In the genomic region with DNA sequence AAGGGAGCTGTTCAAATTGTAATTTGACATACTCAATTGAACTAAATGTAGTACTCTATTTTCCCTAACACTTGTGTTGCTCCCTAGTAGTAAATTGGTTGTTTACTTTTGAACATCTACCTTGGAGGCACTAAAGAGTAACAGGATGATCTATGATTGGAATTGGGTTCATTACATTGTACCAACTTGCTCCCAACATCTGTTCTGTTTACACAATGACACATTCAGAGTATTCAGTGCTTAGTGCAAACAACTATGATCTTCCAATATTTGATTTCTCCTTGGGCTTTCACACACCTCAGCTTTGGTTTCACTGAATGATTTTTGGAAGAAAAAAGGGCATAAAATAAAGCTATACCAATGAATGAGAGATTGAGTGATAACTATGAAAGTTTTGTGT, we compare ENCODE assay signal across 1 cellular context.
A peak's percentile ranks its signal among the peaks of the same experiment; 100 is the strongest.
TF ChIP-seq lines count a peak whose summit lies in the region.

No MANE protein-coding gene starts in this region.

TF ChIP-seq in HepG2, 621 proteins besides CTCF, POLR2A, EP300 and RAD21 (continued from another document):
- TF ChIP-seq, protein P1, sequence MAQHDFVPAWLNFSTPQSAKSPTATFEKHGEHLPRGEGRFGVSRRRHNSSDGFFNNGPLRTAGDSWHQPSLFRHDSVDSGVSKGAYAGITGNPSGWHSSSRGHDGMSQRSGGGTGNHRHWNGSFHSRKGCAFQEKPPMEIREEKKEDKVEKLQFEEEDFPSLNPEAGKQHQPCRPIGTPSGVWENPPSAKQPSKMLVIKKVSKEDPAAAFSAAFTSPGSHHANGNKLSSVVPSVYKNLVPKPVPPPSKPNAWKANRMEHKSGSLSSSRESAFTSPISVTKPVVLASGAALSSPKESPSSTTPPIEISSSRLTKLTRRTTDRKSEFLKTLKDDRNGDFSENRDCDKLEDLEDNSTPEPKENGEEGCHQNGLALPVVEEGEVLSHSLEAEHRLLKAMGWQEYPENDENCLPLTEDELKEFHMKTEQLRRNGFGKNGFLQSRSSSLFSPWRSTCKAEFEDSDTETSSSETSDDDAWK (CRISPR knock-in tag; IDR thresholded peaks at IDR 0.05), result no peak
- no peak for TF ChIP-seq ZNF773 (CRISPR knock-in tag; IDR thresholded peaks at IDR 0.05; ENCODE audit: borderline replicate concordance)
- TF ChIP-seq PAX8 (CRISPR knock-in tag; IDR thresholded peaks at IDR 0.05; ENCODE audit: borderline replicate concordance), result no peak
- TF ChIP-seq, protein P2, sequence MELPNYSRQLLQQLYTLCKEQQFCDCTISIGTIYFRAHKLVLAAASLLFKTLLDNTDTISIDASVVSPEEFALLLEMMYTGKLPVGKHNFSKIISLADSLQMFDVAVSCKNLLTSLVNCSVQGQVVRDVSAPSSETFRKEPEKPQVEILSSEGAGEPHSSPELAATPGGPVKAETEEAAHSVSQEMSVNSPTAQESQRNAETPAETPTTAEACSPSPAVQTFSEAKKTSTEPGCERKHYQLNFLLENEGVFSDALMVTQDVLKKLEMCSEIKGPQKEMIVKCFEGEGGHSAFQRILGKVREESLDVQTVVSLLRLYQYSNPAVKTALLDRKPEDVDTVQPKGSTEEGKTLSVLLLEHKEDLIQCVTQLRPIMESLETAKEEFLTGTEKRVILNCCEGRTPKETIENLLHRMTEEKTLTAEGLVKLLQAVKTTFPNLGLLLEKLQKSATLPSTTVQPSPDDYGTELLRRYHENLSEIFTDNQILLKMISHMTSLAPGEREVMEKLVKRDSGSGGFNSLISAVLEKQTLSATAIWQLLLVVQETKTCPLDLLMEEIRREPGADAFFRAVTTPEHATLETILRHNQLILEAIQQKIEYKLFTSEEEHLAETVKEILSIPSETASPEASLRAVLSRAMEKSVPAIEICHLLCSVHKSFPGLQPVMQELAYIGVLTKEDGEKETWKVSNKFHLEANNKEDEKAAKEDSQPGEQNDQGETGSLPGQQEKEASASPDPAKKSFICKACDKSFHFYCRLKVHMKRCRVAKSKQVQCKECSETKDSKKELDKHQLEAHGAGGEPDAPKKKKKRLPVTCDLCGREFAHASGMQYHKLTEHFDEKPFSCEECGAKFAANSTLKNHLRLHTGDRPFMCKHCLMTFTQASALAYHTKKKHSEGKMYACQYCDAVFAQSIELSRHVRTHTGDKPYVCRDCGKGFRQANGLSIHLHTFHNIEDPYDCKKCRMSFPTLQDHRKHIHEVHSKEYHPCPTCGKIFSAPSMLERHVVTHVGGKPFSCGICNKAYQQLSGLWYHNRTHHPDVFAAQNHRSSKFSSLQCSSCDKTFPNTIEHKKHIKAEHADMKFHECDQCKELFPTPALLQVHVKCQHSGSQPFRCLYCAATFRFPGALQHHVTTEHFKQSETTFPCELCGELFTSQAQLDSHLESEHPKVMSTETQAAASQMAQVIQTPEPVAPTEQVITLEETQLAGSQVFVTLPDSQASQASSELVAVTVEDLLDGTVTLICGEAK (IDR thresholded peaks at IDR 0.05), result no peak
- TF ChIP-seq, protein P2 (CRISPR knock-in tag; IDR thresholded peaks at IDR 0.05), result no peak
- peak; percentile 54 for TF ChIP-seq HDAC1 (CRISPR knock-in tag; IDR thresholded peaks at IDR 0.05)
- no peak for TF ChIP-seq ONECUT2 (CRISPR knock-in tag; IDR thresholded peaks at IDR 0.05)
- no peak for TF ChIP-seq NFATC3 (CRISPR knock-in tag; IDR thresholded peaks at IDR 0.05)
- no peak for TF ChIP-seq ZMYM4 (CRISPR knock-in tag; IDR thresholded peaks at IDR 0.05)
- TF ChIP-seq ZNF264 (CRISPR knock-in tag; IDR thresholded peaks at IDR 0.05), result no peak
- TF ChIP-seq MEF2D (CRISPR knock-in tag; IDR thresholded peaks at IDR 0.05), result 0 out of 2 replicates have a peak, but pooled peaks have one; percentile 20
- TF ChIP-seq, protein P3, sequence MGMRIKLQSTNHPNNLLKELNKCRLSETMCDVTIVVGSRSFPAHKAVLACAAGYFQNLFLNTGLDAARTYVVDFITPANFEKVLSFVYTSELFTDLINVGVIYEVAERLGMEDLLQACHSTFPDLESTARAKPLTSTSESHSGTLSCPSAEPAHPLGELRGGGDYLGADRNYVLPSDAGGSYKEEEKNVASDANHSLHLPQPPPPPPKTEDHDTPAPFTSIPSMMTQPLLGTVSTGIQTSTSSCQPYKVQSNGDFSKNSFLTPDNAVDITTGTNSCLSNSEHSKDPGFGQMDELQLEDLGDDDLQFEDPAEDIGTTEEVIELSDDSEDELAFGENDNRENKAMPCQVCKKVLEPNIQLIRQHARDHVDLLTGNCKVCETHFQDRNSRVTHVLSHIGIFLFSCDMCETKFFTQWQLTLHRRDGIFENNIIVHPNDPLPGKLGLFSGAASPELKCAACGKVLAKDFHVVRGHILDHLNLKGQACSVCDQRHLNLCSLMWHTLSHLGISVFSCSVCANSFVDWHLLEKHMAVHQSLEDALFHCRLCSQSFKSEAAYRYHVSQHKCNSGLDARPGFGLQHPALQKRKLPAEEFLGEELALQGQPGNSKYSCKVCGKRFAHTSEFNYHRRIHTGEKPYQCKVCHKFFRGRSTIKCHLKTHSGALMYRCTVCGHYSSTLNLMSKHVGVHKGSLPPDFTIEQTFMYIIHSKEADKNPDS (CRISPR knock-in tag; IDR thresholded peaks at IDR 0.05), result peak; percentile 47; the same call in 1 of the 2 replicates
- no peak for TF ChIP-seq ZFP62 (CRISPR knock-in tag; IDR thresholded peaks at IDR 0.05)
- TF ChIP-seq, protein P4, sequence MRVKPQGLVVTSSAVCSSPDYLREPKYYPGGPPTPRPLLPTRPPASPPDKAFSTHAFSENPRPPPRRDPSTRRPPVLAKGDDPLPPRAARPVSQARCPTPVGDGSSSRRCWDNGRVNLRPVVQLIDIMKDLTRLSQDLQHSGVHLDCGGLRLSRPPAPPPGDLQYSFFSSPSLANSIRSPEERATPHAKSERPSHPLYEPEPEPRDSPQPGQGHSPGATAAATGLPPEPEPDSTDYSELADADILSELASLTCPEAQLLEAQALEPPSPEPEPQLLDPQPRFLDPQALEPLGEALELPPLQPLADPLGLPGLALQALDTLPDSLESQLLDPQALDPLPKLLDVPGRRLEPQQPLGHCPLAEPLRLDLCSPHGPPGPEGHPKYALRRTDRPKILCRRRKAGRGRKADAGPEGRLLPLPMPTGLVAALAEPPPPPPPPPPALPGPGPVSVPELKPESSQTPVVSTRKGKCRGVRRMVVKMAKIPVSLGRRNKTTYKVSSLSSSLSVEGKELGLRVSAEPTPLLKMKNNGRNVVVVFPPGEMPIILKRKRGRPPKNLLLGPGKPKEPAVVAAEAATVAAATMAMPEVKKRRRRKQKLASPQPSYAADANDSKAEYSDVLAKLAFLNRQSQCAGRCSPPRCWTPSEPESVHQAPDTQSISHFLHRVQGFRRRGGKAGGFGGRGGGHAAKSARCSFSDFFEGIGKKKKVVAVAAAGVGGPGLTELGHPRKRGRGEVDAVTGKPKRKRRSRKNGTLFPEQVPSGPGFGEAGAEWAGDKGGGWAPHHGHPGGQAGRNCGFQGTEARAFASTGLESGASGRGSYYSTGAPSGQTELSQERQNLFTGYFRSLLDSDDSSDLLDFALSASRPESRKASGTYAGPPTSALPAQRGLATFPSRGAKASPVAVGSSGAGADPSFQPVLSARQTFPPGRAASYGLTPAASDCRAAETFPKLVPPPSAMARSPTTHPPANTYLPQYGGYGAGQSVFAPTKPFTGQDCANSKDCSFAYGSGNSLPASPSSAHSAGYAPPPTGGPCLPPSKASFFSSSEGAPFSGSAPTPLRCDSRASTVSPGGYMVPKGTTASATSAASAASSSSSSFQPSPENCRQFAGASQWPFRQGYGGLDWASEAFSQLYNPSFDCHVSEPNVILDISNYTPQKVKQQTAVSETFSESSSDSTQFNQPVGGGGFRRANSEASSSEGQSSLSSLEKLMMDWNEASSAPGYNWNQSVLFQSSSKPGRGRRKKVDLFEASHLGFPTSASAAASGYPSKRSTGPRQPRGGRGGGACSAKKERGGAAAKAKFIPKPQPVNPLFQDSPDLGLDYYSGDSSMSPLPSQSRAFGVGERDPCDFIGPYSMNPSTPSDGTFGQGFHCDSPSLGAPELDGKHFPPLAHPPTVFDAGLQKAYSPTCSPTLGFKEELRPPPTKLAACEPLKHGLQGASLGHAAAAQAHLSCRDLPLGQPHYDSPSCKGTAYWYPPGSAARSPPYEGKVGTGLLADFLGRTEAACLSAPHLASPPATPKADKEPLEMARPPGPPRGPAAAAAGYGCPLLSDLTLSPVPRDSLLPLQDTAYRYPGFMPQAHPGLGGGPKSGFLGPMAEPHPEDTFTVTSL (CRISPR knock-in tag; IDR thresholded peaks at IDR 0.05; ENCODE audit: borderline replicate concordance), result peak; percentile 93
- no peak for TF ChIP-seq SPEN (CRISPR knock-in tag; IDR thresholded peaks at IDR 0.05; ENCODE audit: low read depth)
- TF ChIP-seq ZSCAN9 (CRISPR knock-in tag; IDR thresholded peaks at IDR 0.05; ENCODE audit: borderline replicate concordance), result no peak
- TF ChIP-seq SP2 (CRISPR knock-in tag; IDR thresholded peaks at IDR 0.05), result no peak
- TF ChIP-seq ZNF543 (CRISPR knock-in tag; IDR thresholded peaks at IDR 0.05), result no peak
- TF ChIP-seq ZNF296 (CRISPR knock-in tag; conservative IDR thresholded peaks at IDR 0.05), result no peak
- TF ChIP-seq FOXA3 (CRISPR knock-in tag; IDR thresholded peaks at IDR 0.05), result peak; percentile 92
- TF ChIP-seq, protein P5, sequence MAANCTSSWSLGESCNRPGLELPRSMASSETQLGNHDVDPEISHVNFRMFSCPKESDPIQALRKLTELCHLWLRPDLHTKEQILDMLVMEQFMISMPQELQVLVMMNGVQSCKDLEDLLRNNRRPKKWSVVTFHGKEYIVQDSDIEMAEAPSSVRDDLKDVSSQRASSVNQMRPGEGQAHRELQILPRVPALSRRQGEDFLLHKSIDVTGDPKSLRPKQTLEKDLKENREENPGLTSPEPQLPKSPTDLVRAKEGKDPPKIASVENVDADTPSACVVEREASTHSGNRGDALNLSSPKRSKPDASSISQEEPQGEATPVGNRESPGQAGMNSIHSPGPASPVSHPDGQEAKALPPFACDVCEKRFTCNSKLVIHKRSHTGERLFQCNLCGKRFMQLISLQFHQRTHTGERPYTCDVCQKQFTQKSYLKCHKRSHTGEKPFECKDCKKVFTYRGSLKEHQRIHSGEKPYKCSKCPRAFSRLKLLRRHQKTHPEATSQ (CRISPR knock-in tag; IDR thresholded peaks at IDR 0.05; ENCODE audit: borderline replicate concordance), result no peak
- TF ChIP-seq ZNF749 (CRISPR knock-in tag; IDR thresholded peaks at IDR 0.05; ENCODE audit: borderline replicate concordance), result no peak
- no peak for TF ChIP-seq ZNF263 (CRISPR knock-in tag; IDR thresholded peaks at IDR 0.05)
- TF ChIP-seq, protein P6, sequence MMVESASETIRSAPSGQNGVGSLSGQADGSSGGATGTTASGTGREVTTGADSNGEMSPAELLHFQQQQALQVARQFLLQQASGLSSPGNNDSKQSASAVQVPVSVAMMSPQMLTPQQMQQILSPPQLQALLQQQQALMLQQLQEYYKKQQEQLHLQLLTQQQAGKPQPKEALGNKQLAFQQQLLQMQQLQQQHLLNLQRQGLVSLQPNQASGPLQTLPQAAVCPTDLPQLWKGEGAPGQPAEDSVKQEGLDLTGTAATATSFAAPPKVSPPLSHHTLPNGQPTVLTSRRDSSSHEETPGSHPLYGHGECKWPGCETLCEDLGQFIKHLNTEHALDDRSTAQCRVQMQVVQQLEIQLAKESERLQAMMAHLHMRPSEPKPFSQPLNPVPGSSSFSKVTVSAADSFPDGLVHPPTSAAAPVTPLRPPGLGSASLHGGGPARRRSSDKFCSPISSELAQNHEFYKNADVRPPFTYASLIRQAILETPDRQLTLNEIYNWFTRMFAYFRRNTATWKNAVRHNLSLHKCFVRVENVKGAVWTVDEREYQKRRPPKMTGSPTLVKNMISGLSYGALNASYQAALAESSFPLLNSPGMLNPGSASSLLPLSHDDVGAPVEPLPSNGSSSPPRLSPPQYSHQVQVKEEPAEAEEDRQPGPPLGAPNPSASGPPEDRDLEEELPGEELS (CRISPR knock-in tag; IDR thresholded peaks at IDR 0.05), result peak; percentile 59
- TF ChIP-seq FOSL1 (CRISPR knock-in tag; IDR thresholded peaks at IDR 0.05; ENCODE audit: borderline replicate concordance), result peak; percentile 64; the same call in 1 of the 2 replicates
- TF ChIP-seq SRY (CRISPR knock-in tag; IDR thresholded peaks at IDR 0.05), result no peak
- TF ChIP-seq BCL6 (CRISPR knock-in tag; IDR thresholded peaks at IDR 0.05), result 0 out of 2 replicates have a peak, but pooled peaks have one; percentile 10
- peak; percentile 85 for TF ChIP-seq FOXA1 (IDR thresholded peaks at IDR 0.05)
- TF ChIP-seq FOXA1 (CRISPR knock-in tag; IDR thresholded peaks at IDR 0.05), result peak; percentile 76
- TF ChIP-seq HMG20A (CRISPR knock-in tag; IDR thresholded peaks at IDR 0.05; ENCODE audit: borderline replicate concordance), result peak; percentile 67
- TF ChIP-seq, protein P7, sequence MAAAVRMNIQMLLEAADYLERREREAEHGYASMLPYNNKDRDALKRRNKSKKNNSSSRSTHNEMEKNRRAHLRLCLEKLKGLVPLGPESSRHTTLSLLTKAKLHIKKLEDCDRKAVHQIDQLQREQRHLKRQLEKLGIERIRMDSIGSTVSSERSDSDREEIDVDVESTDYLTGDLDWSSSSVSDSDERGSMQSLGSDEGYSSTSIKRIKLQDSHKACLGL (CRISPR knock-in tag; IDR thresholded peaks at IDR 0.05), result no peak
- TF ChIP-seq ZFP41 (CRISPR knock-in tag; IDR thresholded peaks at IDR 0.05; ENCODE audit: borderline replicate concordance), result no peak
- TF ChIP-seq TBL1XR1 (IDR thresholded peaks at IDR 0.05; ENCODE audit: borderline replicate concordance, low read length, partially characterized antibody), result no peak
TF ChIP-seq in HepG2: peak in this region for 36.
